In the genomic region with DNA sequence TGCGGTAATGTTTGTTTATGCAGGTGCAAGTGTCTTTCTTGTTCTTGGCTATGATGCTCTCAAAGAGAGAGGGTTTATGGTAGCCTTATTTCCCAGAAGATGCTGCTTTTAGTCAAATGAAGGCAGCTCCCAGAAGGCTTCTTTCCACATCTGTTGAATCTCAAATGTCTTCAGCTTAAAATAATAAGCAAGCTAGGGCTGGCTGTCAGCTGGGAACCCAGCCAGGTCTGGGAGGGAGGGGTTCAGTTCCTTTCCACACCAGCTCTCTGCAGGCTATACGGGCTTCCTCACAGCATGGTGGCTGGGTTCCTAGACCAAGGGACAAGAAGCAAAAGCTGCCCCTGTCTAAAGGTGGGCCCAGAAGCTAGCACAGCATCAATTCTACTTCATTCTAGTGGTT, we compare ENCODE assay signal across 22 cellular contexts. TPM values are rescaled to one million over a fixed set of nuclear protein-coding genes. Genes with fewer than 3 reads are reported as not detected.
A peak's percentile ranks its signal among the peaks of the same experiment; 100 is the strongest.
DNase-seq lines count a peak whose midpoint lies in the region; ATAC-seq, FAIRE-seq and TF ChIP-seq lines count a peak whose summit lies in the region.
"Had no signal": no experiment of that assay in that cellular context is flagged by ENCODE, and none has a peak within 500 bp of the region (broad histone marks: within the 10 kb centered on the region; RNA-seq: fewer than 3 reads in every experiment).

No MANE protein-coding gene starts in this region.

- H3K9me2 ChIP-seq in Karpas-422 (replicated peaks; ENCODE audit: insufficient read depth, low read length), result no peaks in the 10 kb centered on the region

- TF ChIP-seq CTCF in astrocyte (IDR thresholded peaks at IDR 0.05; ENCODE audit: insufficient read depth, low read depth, low read length), result no peak
- TF ChIP-seq CTCF in CD4-positive, alpha-beta T cell (IDR thresholded peaks at IDR 0.05), result no peak

- H3K27ac ChIP-seq in Karpas-422 (ENCODE audit: low read length), result peak overlapping the region; percentile 99
- H3K27ac ChIP-seq in astrocyte (ENCODE audit: low read depth, low read length), result no peak overlapping the region
- H3K27ac ChIP-seq in CD4-positive, alpha-beta T cell (ENCODE audit: low read depth, low read length), result no peak overlapping the region
- H3K27ac ChIP-seq: parathyroid adenoma, thoracic aorta had no signal

- H3K27ac Mint-ChIP-seq in astrocyte (ENCODE audit: unreplicated experiment), result no peak overlapping the region
- H3K27ac Mint-ChIP-seq in CD4-positive, alpha-beta T cell, result no peak overlapping the region
- H3K27ac Mint-ChIP-seq: mesothelial cell of epicardium; nephron progenitor cell; stimulated activated effector memory CD8-positive, alpha-beta T cell treated with anti-CD3 and anti-CD28 coated beads, Interleukin-12 subunit alpha, Interleukin-12 subunit beta, amount 100 ng/mL, for 72 hours had no signal

- H3K4me2 ChIP-seq in Karpas-422 (ENCODE audit: low read depth, low read length, poor library complexity, severe bottlenecking) (peak overlapping the region; percentile 58), astrocyte (ENCODE audit: low read length) (no peak overlapping the region)

- no peak for FAIRE-seq in astrocyte (lab: Jason Lieb, UNC)
- FAIRE-seq: H1 had no signal

- no peaks in the 10 kb centered on the region for H3K4me1 Mint-ChIP-seq in astrocyte (ENCODE audit: low read depth, unreplicated experiment)
- H3K4me1 Mint-ChIP-seq in CD4-positive, alpha-beta T cell (ENCODE audit: low read depth), result peaks cover 24% of the 10 kb centered on the region

- intact Hi-C loops in posterior cingulate gyrus (cut with DNase I), result no loop called here
- intact Hi-C loops in CD4-positive, alpha-beta T cell (cut with DNase I, micrococcal nuclease), result no loop called here

- H2AFZ ChIP-seq in Karpas-422 (ENCODE audit: low read length) (no peak overlapping the region), astrocyte (ENCODE audit: low read depth, low read length) (no peak overlapping the region)
- H2AFZ ChIP-seq: parathyroid adenoma had no signal

- H3K9ac ChIP-seq in Karpas-422 (ENCODE audit: low read length) (peak overlapping the region; percentile 33; the same call in 1 of the 2 replicates), astrocyte (ENCODE audit: low read length) (no peak overlapping the region)
- H3K9ac ChIP-seq: parathyroid adenoma had no signal

- 0 out of 2 replicates have a peak overlapping the region, but pooled peaks have one; percentile 6 for H3K4me3 ChIP-seq in Karpas-422 (ENCODE audit: low read length)
- no peak overlapping the region for H3K4me3 ChIP-seq in astrocyte (ENCODE audit: insufficient read depth, low read depth, low read length)
- H3K4me3 ChIP-seq: thoracic aorta had no signal

- no peaks in the 10 kb centered on the region for H3K27me3 Mint-ChIP-seq in astrocyte (ENCODE audit: low read depth, unreplicated experiment)
- no peaks in the 10 kb centered on the region for H3K27me3 Mint-ChIP-seq in CD4-positive, alpha-beta T cell

- CTCF ChIA-PET in CD4-positive, alpha-beta T cell (lab: Charles Lee), result interaction anchor here (0.6 kb wide), 1 partner anchor 73 kb away, joined by 3 read pairs; no protein-coding TSS in a partner anchor

- no peaks in the 10 kb centered on the region for H3K36me3 Mint-ChIP-seq in astrocyte (ENCODE audit: low read depth, unreplicated experiment)
- peaks cover 25% of the 10 kb centered on the region for H3K36me3 Mint-ChIP-seq in CD4-positive, alpha-beta T cell (ENCODE audit: low read depth)
- H3K36me3 Mint-ChIP-seq: stimulated activated effector memory CD8-positive, alpha-beta T cell treated with anti-CD3 and anti-CD28 coated beads, Interleukin-12 subunit alpha, Interleukin-12 subunit beta, amount 100 ng/mL, for 72 hours had no signal

- ATAC-seq in HG03354 (IDR thresholded peaks at IDR 0.05; ENCODE audit: poor library complexity, severe bottlenecking, unreplicated experiment), result no peak
- no peak for ATAC-seq in CD4-positive, alpha-beta T cell (ENCODE audit: poor library complexity)
- ATAC-seq: stimulated activated effector memory CD8-positive, alpha-beta T cell treated with anti-CD3 and anti-CD28 coated beads, Interleukin-12 subunit alpha, Interleukin-12 subunit beta, amount 100 ng/mL, for 72 hours had no signal

- H4K20me1 ChIP-seq in Karpas-422 (ENCODE audit: insufficient read depth, low read depth, low read length) (no peaks in the 10 kb centered on the region), astrocyte (ENCODE audit: insufficient read depth, low read length) (no peaks in the 10 kb centered on the region)

- H3K79me2 ChIP-seq in Karpas-422 (ENCODE audit: low read length), result no peaks in the 10 kb centered on the region
- H3K79me2 ChIP-seq in astrocyte (ENCODE audit: insufficient read depth, low read length), result no peaks in the 10 kb centered on the region
- H3K79me2 ChIP-seq: parathyroid adenoma had no signal

- H3K36me3 ChIP-seq in Karpas-422 (ENCODE audit: insufficient read depth, low read length) (peaks cover 2% of the 10 kb centered on the region; the same call in 1 of the 2 replicates), astrocyte (ENCODE audit: insufficient read depth, low read length) (no peaks in the 10 kb centered on the region)
- H3K36me3 ChIP-seq: thoracic aorta had no signal

- POLR2A ChIA-PET in CD4-positive, alpha-beta T cell (lab: Charles Lee), result interaction anchor here (0.5 kb wide), 1 partner anchor 20 kb away, joined by 3 read pairs; no protein-coding TSS in a partner anchor

- H3K9me3 Mint-ChIP-seq in astrocyte (ENCODE audit: unreplicated experiment), result peaks cover 12% of the 10 kb centered on the region
- H3K9me3 Mint-ChIP-seq in CD4-positive, alpha-beta T cell, result peaks cover 11% of the 10 kb centered on the region

- H3K4me1 ChIP-seq in Karpas-422 (ENCODE audit: low read length) (peaks cover 34% of the 10 kb centered on the region), astrocyte (ENCODE audit: insufficient read depth, low read length) (peaks cover 10% of the 10 kb centered on the region)
- H3K4me1 ChIP-seq: parathyroid adenoma had no signal

- H3K4me3 Mint-ChIP-seq in astrocyte (ENCODE audit: unreplicated experiment), result no peak overlapping the region
- H3K4me3 Mint-ChIP-seq in CD4-positive, alpha-beta T cell, result no peak overlapping the region
- H3K4me3 Mint-ChIP-seq: mesothelial cell of epicardium; nephron progenitor cell; stimulated activated effector memory CD8-positive, alpha-beta T cell treated with anti-CD3 and anti-CD28 coated beads, Interleukin-12 subunit alpha, Interleukin-12 subunit beta, amount 100 ng/mL, for 72 hours had no signal

- DNase-seq in DMS 273 treated with DMSO at 0.1 percent for 48 hours (lab: John Stamatoyannopoulos, UW), result peak; percentile 63
- DNase-seq in Karpas-422, result peak; percentile 88
- peak; percentile 78 for DNase-seq in astrocyte (ENCODE audit: low read depth)
- DNase-seq in posterior cingulate gyrus, result peak in 7 of 10 donors; percentile 12 to 86 (median 34)
- no peak for DNase-seq in AML-193 (lab: John Stamatoyannopoulos, UW)
- DNase-seq in CD4-positive, alpha-beta T cell, result no peak
- DNase-seq: activated CD4-positive, alpha-beta T cell treated with anti-CD3 and anti-CD28 coated beads for 48 hours; cerebellar nuclear complex; effector CD8-positive, alpha-beta T cell; Kasumi-1; NCI-H1105 treated with DMSO at 0.1 percent for 48 hours; NCI-H2107; NCI-H526; nephron progenitor cell; SHP77 treated with DMSO at 0.1 percent for 48 hours; T-helper 1 cell had no signal

- H3K27me3 ChIP-seq in Karpas-422 (ENCODE audit: low read length), result no peaks in the 10 kb centered on the region
- no peaks in the 10 kb centered on the region for H3K27me3 ChIP-seq in astrocyte (ENCODE audit: insufficient read depth, low read length)
- H3K27me3 ChIP-seq in CD4-positive, alpha-beta T cell (ENCODE audit: control insufficient read depth, insufficient read depth, low read length), result no peaks in the 10 kb centered on the region

- H3K9me3 ChIP-seq in Karpas-422 (ENCODE audit: low read length) (peaks cover 24% of the 10 kb centered on the region), astrocyte (ENCODE audit: insufficient read depth, low read depth, low read length) (peaks cover 3% of the 10 kb centered on the region)
- peaks cover 26% of the 10 kb centered on the region for H3K9me3 ChIP-seq in CD4-positive, alpha-beta T cell (ENCODE audit: control insufficient read depth, low read length)

RNA-seq across cellular contexts. Expression of a gene that starts 47.4 kb away (rescaled TPM):
- total RNA-seq in Karpas-422 (2014; rRNA removed; shearing (Covaris generic); ENCODE audit: low replicate concordance), result 31.0 and 57.3 TPM in 2 replicates
- 6.6 and 8.6 TPM in 2 replicates for total RNA-seq in astrocyte
- 10 to 100 TPM; 82.9 to 86.9 TPM for total RNA-seq in CD4-positive, alpha-beta T cell

Comparison
In these comparisons a context has a peak if more than half of its experiments do, and no peak if none do; other contexts are left out.
1. DNase-seq: peak in DMS 273 treated with DMSO at 0.1 percent for 48 hours (single experiment), Karpas-422 (single experiment), astrocyte (single experiment) and posterior cingulate gyrus (7 of 10); none in AML-193 (0 of 2) and CD4-positive, alpha-beta T cell (0 of 10).